ENCODE assay signal across 13 cellular contexts in the genomic region with DNA sequence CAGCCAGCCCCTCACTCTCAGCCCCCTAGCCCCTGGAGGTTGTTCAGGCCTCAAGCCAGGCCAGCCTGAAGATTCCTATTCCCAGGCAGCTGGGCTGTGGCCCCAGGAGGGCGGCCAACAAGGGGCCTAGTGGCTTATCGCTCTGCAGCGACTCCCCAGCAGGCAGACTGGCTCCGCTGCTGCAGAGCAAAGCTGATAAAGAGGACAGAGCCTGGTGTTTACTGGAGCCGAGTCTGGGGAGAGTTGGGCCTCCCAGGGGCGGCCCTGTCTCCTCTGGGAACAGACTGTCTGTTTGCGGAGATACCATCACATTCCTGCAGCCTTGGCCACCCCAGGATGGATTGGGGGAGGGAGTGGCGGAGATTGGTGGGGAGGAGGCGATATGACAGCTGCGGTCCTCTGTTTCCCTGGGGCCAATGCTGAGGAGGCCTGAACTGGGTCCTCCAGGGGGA. TPM values are rescaled to one million over a fixed set of nuclear protein-coding genes. Genes with fewer than 3 reads are reported as not detected.
A peak's percentile ranks its signal among the peaks of the same experiment; 100 is the strongest.
DNase-seq lines count a peak whose midpoint lies in the region; ATAC-seq and TF ChIP-seq lines count a peak whose summit lies in the region.
"Had no signal": no experiment of that assay in that cellular context is flagged by ENCODE, and none has a peak within 500 bp of the region (broad histone marks: within the 10 kb centered on the region; RNA-seq: fewer than 3 reads in every experiment).

No MANE protein-coding gene starts in this region.

- peak overlapping the region; percentile 34 for H3K4me3 ChIP-seq in SK-N-MC
- H3K4me3 ChIP-seq in heart left ventricle = no peak overlapping the region
- H3K4me3 ChIP-seq: uterus had no signal

- H3K9me3 ChIP-seq in SK-N-MC (ENCODE audit: low read depth, low read length) (no peaks in the 10 kb centered on the region), heart left ventricle (peaks cover 0 to 17% (median 5%) of the 10 kb centered on the region in 12 donors)
- H3K9me3 ChIP-seq: uterus had no signal

- ATAC-seq in heart left ventricle (peak; percentile 91 to 96 (median 92)), GM18520 (IDR thresholded peaks at IDR 0.05; ENCODE audit: unreplicated experiment) (no peak), HG03571 (IDR thresholded peaks at IDR 0.05; ENCODE audit: unreplicated experiment) (no peak), HG03354 (IDR thresholded peaks at IDR 0.05; ENCODE audit: poor library complexity, severe bottlenecking, unreplicated experiment) (no peak)

- no peaks in the 10 kb centered on the region for H3K27me3 ChIP-seq in heart left ventricle
- H3K27me3 ChIP-seq: uterus had no signal

- H3K4me1 ChIP-seq in heart left ventricle = peaks cover 0 to 22% (median 14%) of the 10 kb centered on the region in 12 donors
- H3K4me1 ChIP-seq: uterus had no signal

- H3K36me3 ChIP-seq in SK-N-MC (ENCODE audit: insufficient read depth, low read length) (no peaks in the 10 kb centered on the region), heart left ventricle (no peaks in the 10 kb centered on the region)
- H3K36me3 ChIP-seq: uterus had no signal

- no peak for TF ChIP-seq CTCF in heart left ventricle (IDR thresholded peaks at IDR 0.05)
- no peak for TF ChIP-seq CTCF in nephron progenitor cell (IDR thresholded peaks at IDR 0.05)

- H3K27me3 Mint-ChIP-seq in nephron progenitor cell (ENCODE audit: low read depth, poor library complexity) = peaks cover 8% of the 10 kb centered on the region
- H3K27me3 Mint-ChIP-seq: activated CD4-positive, alpha-beta T cell treated with anti-CD3 and anti-CD28 coated beads, Interleukin-2, amount 10 ng/mL, durations not matched to agents 24 days and 14 days had no signal

- peaks cover 33% of the 10 kb centered on the region for H3K4me1 Mint-ChIP-seq in nephron progenitor cell

- H3K27ac ChIP-seq in SK-N-MC = peak overlapping the region; percentile 86
- H3K27ac ChIP-seq in heart left ventricle = peak overlapping the region; percentile 42 to 93 (median 72)
- H3K27ac ChIP-seq: uterus had no signal

- TF ChIP-seq POLR2A in heart left ventricle (IDR thresholded peaks at IDR 0.05) = peak in 1 of 2 donors; percentile 30

- peaks cover 32% of the 10 kb centered on the region for H3K9me3 Mint-ChIP-seq in nephron progenitor cell

- peak overlapping the region; percentile 59 for H3K9ac ChIP-seq in SK-N-MC (ENCODE audit: insufficient read length)

- WGBS in heart left ventricle, 4 donors = 37 to 63% (median 49%) methylated on average over 7 to 10 of the region's 10 CpGs

- no peaks in the 10 kb centered on the region for H3K36me3 Mint-ChIP-seq in nephron progenitor cell (ENCODE audit: low read depth)

- intact Hi-C loops in heart left ventricle (cut with DNase I) = loop anchor here in 1 of 10 donors (5.0 kb wide), 1 partner anchor 47 kb away; no protein-coding TSS in a partner anchor

- H3K4me3 Mint-ChIP-seq in nephron progenitor cell = no peak overlapping the region
- H3K4me3 Mint-ChIP-seq: activated CD4-positive, alpha-beta T cell treated with anti-CD3 and anti-CD28 coated beads, Interleukin-2, amount 10 ng/mL, durations not matched to agents 24 days and 14 days; activated T-helper 1 cell treated with anti-CD3 and anti-CD28 coated beads, Interleukin-12 subunit alpha, Interleukin-12 subunit beta, Interleukin-2, Interleukin-4 antibody, amounts not matched to agents 30 ng/mL and 10 ng/mL and 1 ng/mL, durations not matched to agents 14 hours and 24 hours and 36 hours had no signal

- peak overlapping the region; percentile 83 for H3K27ac Mint-ChIP-seq in nephron progenitor cell
- H3K27ac Mint-ChIP-seq: activated CD4-positive, alpha-beta T cell treated with anti-CD3 and anti-CD28 coated beads, Interleukin-2, amount 10 ng/mL, durations not matched to agents 24 days and 14 days; activated T-helper 1 cell treated with anti-CD3 and anti-CD28 coated beads, Interleukin-12 subunit alpha, Interleukin-12 subunit beta, Interleukin-2, Interleukin-4 antibody, amounts not matched to agents 30 ng/mL and 10 ng/mL and 1 ng/mL, durations not matched to agents 14 hours and 24 hours and 36 hours had no signal

- peak; percentile 30 for DNase-seq in EH (ENCODE audit: low read depth)
- no peak for DNase-seq in SK-N-MC (ENCODE audit: low read depth, low spot score)
- DNase-seq in heart left ventricle = peak in 4 of 5 donors; percentile 56 to 74 (median 72)
- DNase-seq in nephron progenitor cell = no peak
- DNase-seq in stimulated activated CD4-positive, alpha-beta T cell treated with anti-CD3 and anti-CD28 coated beads, Interleukin-4, amount 100 ng/mL, for 24 hours = no peak
- DNase-seq: activated CD4-positive, alpha-beta T cell treated with anti-CD3 and anti-CD28 coated beads, Interleukin-2, amount 10 ng/mL, durations not matched to agents 24 days and 14 days; DND-41; NCI-H1092; uterus had no signal

RNA-seq across cellular contexts. Expression of a gene that starts 22.4 kb away (rescaled TPM):
- 10 to 100 TPM; 14.4 to 65.9 (median 20.8) TPM for total RNA-seq in heart left ventricle
- polyA plus RNA-seq in heart left ventricle = 10 to 100 TPM; 10.4 to 19.0 TPM

Comparison
In these comparisons a context has a peak if more than half of its experiments do, and no peak if none do; other contexts are left out.
1. DNase-seq: peak in EH (single experiment) and heart left ventricle (4 of 5); none in SK-N-MC (single experiment), nephron progenitor cell (single experiment) and stimulated activated CD4-positive, alpha-beta T cell treated with anti-CD3 and anti-CD28 coated beads, Interleukin-4, amount 100 ng/mL, for 24 hours (single experiment).
2. ATAC-seq: peak in heart left ventricle (4 of 4); none in GM18520 (single experiment), HG03571 (single experiment) and HG03354 (single experiment).